8 cellular contexts compared by ENCODE assay signal in the genomic region with DNA sequence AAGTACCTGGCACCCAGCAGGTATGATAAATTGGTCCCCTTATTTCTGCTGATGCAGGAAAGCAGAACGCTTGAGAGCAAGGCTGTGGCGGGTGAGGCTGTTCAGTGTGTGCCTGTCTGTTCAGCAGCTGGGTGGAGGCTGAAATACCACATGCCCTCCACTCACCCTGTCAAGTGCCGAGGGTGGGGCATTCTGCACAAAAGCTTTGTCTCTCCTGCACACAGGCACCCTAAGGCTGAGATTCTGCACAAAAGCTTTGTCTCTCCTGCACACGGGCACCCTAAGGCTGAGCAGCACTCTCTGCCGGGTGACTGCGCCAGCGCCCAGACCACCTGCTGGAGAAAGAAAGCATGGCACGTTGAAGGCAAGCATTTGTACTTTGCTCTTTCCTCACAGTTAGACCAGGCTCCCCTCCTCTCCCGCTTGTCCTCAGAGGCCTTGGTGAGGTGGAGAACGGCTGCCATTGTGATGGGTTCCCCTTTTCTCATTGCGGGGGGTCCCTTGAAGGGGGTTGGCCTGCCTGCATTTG.
DNase-seq lines count a peak whose midpoint lies in the region; ATAC-seq and TF ChIP-seq lines count a peak whose summit lies in the region.

No MANE protein-coding gene starts in this region.

- peak; percentile 30 for DNase-seq in ELF-1 (ENCODE audit: low read depth, low spot score)
- peak; percentile 66 for DNase-seq in HT-29 (ENCODE audit: low spot score)
- peak; percentile 60 for DNase-seq in activated naive CD8-positive, alpha-beta T cell treated with anti-CD3 and anti-CD28 coated beads, Interleukin-2, amount 50 U/mL, for 24 hours
- no peak for DNase-seq in osteocyte (ENCODE audit: extremely low spot score, unreplicated experiment)
- no peak for DNase-seq in NCI-H345 (lab: John Stamatoyannopoulos, UW)
- DNase-seq in dedifferentiated amniotic fluid mesenchymal stem cell (ENCODE audit: extremely low spot score): no peak
- DNase-seq in OCI-M2 (lab: John Stamatoyannopoulos, UW; ENCODE audit: unreplicated experiment): no peak
- no peak for DNase-seq in coronary artery (ENCODE audit: low spot score)

- H3K4me3 ChIP-seq in coronary artery: no peak overlapping the region

- H3K27me3 Mint-ChIP-seq in activated naive CD8-positive, alpha-beta T cell treated with anti-CD3 and anti-CD28 coated beads, Interleukin-2, amount 50 U/mL, for 24 hours: peaks cover 10% of the 10 kb centered on the region
- H3K27me3 Mint-ChIP-seq in osteocyte (ENCODE audit: unreplicated experiment): peaks cover 4% of the 10 kb centered on the region

- peak; percentile 66 for ATAC-seq in activated naive CD8-positive, alpha-beta T cell treated with anti-CD3 and anti-CD28 coated beads, Interleukin-2, amount 50 U/mL, for 24 hours

- no peak overlapping the region for H3K4me3 Mint-ChIP-seq in activated naive CD8-positive, alpha-beta T cell treated with anti-CD3 and anti-CD28 coated beads, Interleukin-2, amount 50 U/mL, for 24 hours
- no peak overlapping the region for H3K4me3 Mint-ChIP-seq in osteocyte (ENCODE audit: unreplicated experiment)

- no peak overlapping the region for H3K27ac Mint-ChIP-seq in activated naive CD8-positive, alpha-beta T cell treated with anti-CD3 and anti-CD28 coated beads, Interleukin-2, amount 50 U/mL, for 24 hours
- no peak overlapping the region for H3K27ac Mint-ChIP-seq in osteocyte (ENCODE audit: unreplicated experiment)

- peaks cover 26% of the 10 kb centered on the region for H3K4me1 Mint-ChIP-seq in activated naive CD8-positive, alpha-beta T cell treated with anti-CD3 and anti-CD28 coated beads, Interleukin-2, amount 50 U/mL, for 24 hours
- H3K4me1 Mint-ChIP-seq in osteocyte (ENCODE audit: unreplicated experiment): peaks cover 23% of the 10 kb centered on the region

- no peaks in the 10 kb centered on the region for H3K36me3 Mint-ChIP-seq in activated naive CD8-positive, alpha-beta T cell treated with anti-CD3 and anti-CD28 coated beads, Interleukin-2, amount 50 U/mL, for 24 hours (ENCODE audit: low read depth)
- H3K36me3 Mint-ChIP-seq in osteocyte (ENCODE audit: unreplicated experiment): no peaks in the 10 kb centered on the region

- TF ChIP-seq CTCF in osteocyte (IDR thresholded peaks at IDR 0.05) (peak; percentile 14), coronary artery (IDR thresholded peaks at IDR 0.05) (no peak)

- no peaks in the 10 kb centered on the region for H3K9me3 Mint-ChIP-seq in activated naive CD8-positive, alpha-beta T cell treated with anti-CD3 and anti-CD28 coated beads, Interleukin-2, amount 50 U/mL, for 24 hours
- H3K9me3 Mint-ChIP-seq in osteocyte (ENCODE audit: unreplicated experiment): no peaks in the 10 kb centered on the region

- no peak overlapping the region for H3K27ac ChIP-seq in coronary artery

Comparison
In these comparisons a context has a peak if more than half of its experiments do, and no peak if none do; other contexts are left out.
1. DNase-seq: peak in ELF-1 (single experiment), HT-29 (single experiment) and activated naive CD8-positive, alpha-beta T cell treated with anti-CD3 and anti-CD28 coated beads, Interleukin-2, amount 50 U/mL, for 24 hours (single experiment); none in osteocyte (single experiment), NCI-H345 (single experiment), dedifferentiated amniotic fluid mesenchymal stem cell (single experiment), OCI-M2 (single experiment) and coronary artery (single experiment).